1 cellular context compared by ENCODE assay signal in the genomic region with DNA sequence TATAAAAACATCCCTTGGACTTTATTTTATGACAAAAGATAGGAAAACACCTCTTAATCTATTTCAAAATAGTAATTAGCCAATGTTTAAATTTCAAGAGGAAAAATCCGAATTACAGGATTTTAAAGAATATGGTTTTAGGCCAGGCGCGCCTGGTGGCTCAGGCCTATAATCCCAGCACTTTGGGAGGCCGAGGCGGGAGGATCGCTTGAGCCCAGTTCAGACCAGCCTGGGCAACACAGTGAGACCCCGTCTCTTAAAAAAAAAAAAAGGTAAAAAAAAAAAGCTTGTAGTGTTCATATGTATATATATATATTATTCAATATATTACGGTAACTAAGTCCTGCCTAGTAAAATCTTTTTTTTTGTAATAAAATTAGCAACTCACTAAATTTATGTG.
TF ChIP-seq lines count a peak whose summit lies in the region.

No MANE protein-coding gene starts in this region.

TF ChIP-seq in GM23338, 12 proteins besides CTCF, POLR2A, EP300 and RAD21 (continued from another document):
- TF ChIP-seq, protein P1, sequence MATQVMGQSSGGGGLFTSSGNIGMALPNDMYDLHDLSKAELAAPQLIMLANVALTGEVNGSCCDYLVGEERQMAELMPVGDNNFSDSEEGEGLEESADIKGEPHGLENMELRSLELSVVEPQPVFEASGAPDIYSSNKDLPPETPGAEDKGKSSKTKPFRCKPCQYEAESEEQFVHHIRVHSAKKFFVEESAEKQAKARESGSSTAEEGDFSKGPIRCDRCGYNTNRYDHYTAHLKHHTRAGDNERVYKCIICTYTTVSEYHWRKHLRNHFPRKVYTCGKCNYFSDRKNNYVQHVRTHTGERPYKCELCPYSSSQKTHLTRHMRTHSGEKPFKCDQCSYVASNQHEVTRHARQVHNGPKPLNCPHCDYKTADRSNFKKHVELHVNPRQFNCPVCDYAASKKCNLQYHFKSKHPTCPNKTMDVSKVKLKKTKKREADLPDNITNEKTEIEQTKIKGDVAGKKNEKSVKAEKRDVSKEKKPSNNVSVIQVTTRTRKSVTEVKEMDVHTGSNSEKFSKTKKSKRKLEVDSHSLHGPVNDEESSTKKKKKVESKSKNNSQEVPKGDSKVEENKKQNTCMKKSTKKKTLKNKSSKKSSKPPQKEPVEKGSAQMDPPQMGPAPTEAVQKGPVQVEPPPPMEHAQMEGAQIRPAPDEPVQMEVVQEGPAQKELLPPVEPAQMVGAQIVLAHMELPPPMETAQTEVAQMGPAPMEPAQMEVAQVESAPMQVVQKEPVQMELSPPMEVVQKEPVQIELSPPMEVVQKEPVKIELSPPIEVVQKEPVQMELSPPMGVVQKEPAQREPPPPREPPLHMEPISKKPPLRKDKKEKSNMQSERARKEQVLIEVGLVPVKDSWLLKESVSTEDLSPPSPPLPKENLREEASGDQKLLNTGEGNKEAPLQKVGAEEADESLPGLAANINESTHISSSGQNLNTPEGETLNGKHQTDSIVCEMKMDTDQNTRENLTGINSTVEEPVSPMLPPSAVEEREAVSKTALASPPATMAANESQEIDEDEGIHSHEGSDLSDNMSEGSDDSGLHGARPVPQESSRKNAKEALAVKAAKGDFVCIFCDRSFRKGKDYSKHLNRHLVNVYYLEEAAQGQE (IDR thresholded peaks at IDR 0.05; ENCODE audit: unreplicated experiment), result no peak
- TF ChIP-seq POLR2AphosphoS5 (IDR thresholded peaks at IDR 0.05; ENCODE audit: low read depth) (no peak), EZH2phosphoT487 (IDR thresholded peaks at IDR 0.05; ENCODE audit: unreplicated experiment) (no peak), CREB1 (CRISPR knock-in tag; IDR thresholded peaks at IDR 0.05; ENCODE audit: low read depth) (no peak)
- TF ChIP-seq, protein P2, sequence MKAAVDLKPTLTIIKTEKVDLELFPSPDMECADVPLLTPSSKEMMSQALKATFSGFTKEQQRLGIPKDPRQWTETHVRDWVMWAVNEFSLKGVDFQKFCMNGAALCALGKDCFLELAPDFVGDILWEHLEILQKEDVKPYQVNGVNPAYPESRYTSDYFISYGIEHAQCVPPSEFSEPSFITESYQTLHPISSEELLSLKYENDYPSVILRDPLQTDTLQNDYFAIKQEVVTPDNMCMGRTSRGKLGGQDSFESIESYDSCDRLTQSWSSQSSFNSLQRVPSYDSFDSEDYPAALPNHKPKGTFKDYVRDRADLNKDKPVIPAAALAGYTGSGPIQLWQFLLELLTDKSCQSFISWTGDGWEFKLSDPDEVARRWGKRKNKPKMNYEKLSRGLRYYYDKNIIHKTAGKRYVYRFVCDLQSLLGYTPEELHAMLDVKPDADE (IDR thresholded peaks at IDR 0.05), result no peak
